ENCODE assay signal across 22 cellular contexts in the genomic region with DNA sequence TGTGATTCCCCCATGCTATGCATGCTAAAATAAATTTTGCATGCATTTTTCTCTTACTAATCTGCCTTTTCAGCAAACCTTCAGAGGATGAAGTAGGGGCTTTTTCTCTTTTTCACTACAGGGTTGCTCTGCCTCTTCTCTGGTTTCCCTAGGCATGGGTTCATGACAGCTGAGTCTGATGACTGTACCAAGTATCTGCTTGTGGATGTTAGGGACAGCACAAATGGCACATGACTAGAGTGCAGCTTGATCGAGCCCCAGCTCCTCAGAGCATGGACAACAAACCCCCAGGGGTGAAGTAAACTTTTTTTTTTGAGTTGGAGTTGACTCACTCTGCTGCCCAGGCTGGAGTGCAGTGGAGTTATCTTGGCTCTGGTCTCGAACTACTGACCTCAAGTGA. TPM values are rescaled to one million over a fixed set of nuclear protein-coding genes. Genes with fewer than 3 reads are reported as not detected.
"Had no signal": no experiment of that assay in that cellular context is flagged by ENCODE, and none has a peak within 500 bp of the region (broad histone marks: within the 10 kb centered on the region; RNA-seq: fewer than 3 reads in every experiment).

No MANE protein-coding gene starts in this region.

- H2AFZ ChIP-seq: hepatocyte had no signal

- H3K9me3 ChIP-seq: esophagus squamous epithelium, neutrophil, right atrium auricular region, sigmoid colon, tibial artery, upper lobe of left lung, uterus had no signal

- H3K27me3 ChIP-seq: esophagus squamous epithelium, hepatocyte, neutrophil, right atrium auricular region, sigmoid colon, tibial artery, upper lobe of left lung, uterus had no signal

- H3K4me3 ChIP-seq: esophagus squamous epithelium, hepatocyte, right atrium auricular region, sigmoid colon, tibial artery, upper lobe of left lung, uterus had no signal

- H3K36me3 ChIP-seq: esophagus squamous epithelium, neutrophil, right atrium auricular region, sigmoid colon, tibial artery, upper lobe of left lung, uterus had no signal

- H3K27me3 Mint-ChIP-seq: central memory CD8-positive, alpha-beta T cell; effector memory CD8-positive, alpha-beta T cell; stimulated activated naive CD8-positive, alpha-beta T cell treated with anti-CD3 and anti-CD28 coated beads, Interleukin-15, Interleukin-2, amounts not matched to agents 100 ng/mL and 50 ng/mL, for 24 hours had no signal

- H3K27ac Mint-ChIP-seq: natural killer cell; stimulated activated naive CD8-positive, alpha-beta T cell treated with anti-CD3 and anti-CD28 coated beads, Interleukin-15, Interleukin-2, amounts not matched to agents 100 ng/mL and 50 ng/mL, for 24 hours had no signal

- DNase-seq: effector memory CD8-positive, alpha-beta T cell; esophagus squamous epithelium; foreskin fibroblast; kidney; left cardiac atrium; left ventricle myocardium superior; natural killer cell; posterior cingulate gyrus; sigmoid colon; small intestine; stimulated activated CD4-positive, alpha-beta T cell treated with anti-CD3 and anti-CD28 coated beads, Interleukin-2, amount 100 ng/mL, for 48 hours; tibial artery; upper lobe of left lung; uterus had no signal

- H3K36me3 Mint-ChIP-seq: natural killer cell had no signal

- H3K4me1 Mint-ChIP-seq: central memory CD8-positive, alpha-beta T cell; natural killer cell had no signal

- ATAC-seq: effector memory CD8-positive, alpha-beta T cell; left ventricle myocardium superior; natural killer cell had no signal

- H3K27ac ChIP-seq: esophagus squamous epithelium, hepatocyte, neutrophil, right atrium auricular region, sigmoid colon, tibial artery, upper lobe of left lung, uterus had no signal

- H3K4me2 ChIP-seq: hepatocyte had no signal

- H3K4me3 Mint-ChIP-seq: central memory CD8-positive, alpha-beta T cell; effector memory CD8-positive, alpha-beta T cell; natural killer cell; stimulated activated naive CD8-positive, alpha-beta T cell treated with anti-CD3 and anti-CD28 coated beads, Interleukin-15, Interleukin-2, amounts not matched to agents 100 ng/mL and 50 ng/mL, for 24 hours had no signal

- H3K9me3 Mint-ChIP-seq: central memory CD8-positive, alpha-beta T cell; effector memory CD8-positive, alpha-beta T cell; natural killer cell; stimulated activated naive CD8-positive, alpha-beta T cell treated with anti-CD3 and anti-CD28 coated beads, Interleukin-15, Interleukin-2, amounts not matched to agents 100 ng/mL and 50 ng/mL, for 24 hours had no signal

- H3K4me1 ChIP-seq: esophagus squamous epithelium, right atrium auricular region, sigmoid colon, tibial artery, upper lobe of left lung, uterus had no signal

- H3K79me2 ChIP-seq: hepatocyte had no signal

RNA-seq across cellular contexts. Expression of a gene that starts 57.1 kb away (rescaled TPM):
- total RNA-seq: epithelial cell of proximal tubule, left ventricle myocardium superior, osteocyte, right atrium auricular region, sigmoid colon, temporal lobe, uterus had no signal
- polyA plus RNA-seq: hepatocyte, small intestine had no signal
